In genomic region chr22:38737302-38738060, GRCh38 we compare ENCODE assay signal across 2 cellular contexts.
A peak's percentile ranks its signal among the peaks of the same experiment; 100 is the strongest.
TF ChIP-seq lines count a peak whose summit lies in the region.

No MANE protein-coding gene starts in this region.

TF ChIP-seq in HEK293, 187 proteins besides CTCF, POLR2A, EP300 and RAD21:
- TF ChIP-seq ZFHX2 (tag by site-specific recombination; conservative IDR thresholded peaks at IDR 0.05) (peak; percentile 52), ZBTB49 (tag by site-specific recombination; IDR thresholded peaks at IDR 0.05; ENCODE audit: low read depth) (no peak), ZNF184 (tag by site-specific recombination; IDR thresholded peaks at IDR 0.05) (no peak), ZNF10 (tag by site-specific recombination; IDR thresholded peaks at IDR 0.05) (no peak), EGR2 (tag by site-specific recombination; IDR thresholded peaks at IDR 0.05; ENCODE audit: low read depth) (peak; percentile 71), PATZ1 (tag by site-specific recombination; IDR thresholded peaks at IDR 0.05) (peak; percentile 31; the same call in 1 of the 2 replicates), ZNF768 (tag by site-specific recombination; IDR thresholded peaks at IDR 0.05) (no peak)
- TF ChIP-seq, protein P1, sequence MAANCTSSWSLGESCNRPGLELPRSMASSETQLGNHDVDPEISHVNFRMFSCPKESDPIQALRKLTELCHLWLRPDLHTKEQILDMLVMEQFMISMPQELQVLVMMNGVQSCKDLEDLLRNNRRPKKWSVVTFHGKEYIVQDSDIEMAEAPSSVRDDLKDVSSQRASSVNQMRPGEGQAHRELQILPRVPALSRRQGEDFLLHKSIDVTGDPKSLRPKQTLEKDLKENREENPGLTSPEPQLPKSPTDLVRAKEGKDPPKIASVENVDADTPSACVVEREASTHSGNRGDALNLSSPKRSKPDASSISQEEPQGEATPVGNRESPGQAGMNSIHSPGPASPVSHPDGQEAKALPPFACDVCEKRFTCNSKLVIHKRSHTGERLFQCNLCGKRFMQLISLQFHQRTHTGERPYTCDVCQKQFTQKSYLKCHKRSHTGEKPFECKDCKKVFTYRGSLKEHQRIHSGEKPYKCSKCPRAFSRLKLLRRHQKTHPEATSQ (tag by site-specific recombination; IDR thresholded peaks at IDR 0.05) = no peak

TF ChIP-seq in GM12878, 131 proteins besides CTCF, POLR2A, EP300 and RAD21:
- TF ChIP-seq, protein P2, sequence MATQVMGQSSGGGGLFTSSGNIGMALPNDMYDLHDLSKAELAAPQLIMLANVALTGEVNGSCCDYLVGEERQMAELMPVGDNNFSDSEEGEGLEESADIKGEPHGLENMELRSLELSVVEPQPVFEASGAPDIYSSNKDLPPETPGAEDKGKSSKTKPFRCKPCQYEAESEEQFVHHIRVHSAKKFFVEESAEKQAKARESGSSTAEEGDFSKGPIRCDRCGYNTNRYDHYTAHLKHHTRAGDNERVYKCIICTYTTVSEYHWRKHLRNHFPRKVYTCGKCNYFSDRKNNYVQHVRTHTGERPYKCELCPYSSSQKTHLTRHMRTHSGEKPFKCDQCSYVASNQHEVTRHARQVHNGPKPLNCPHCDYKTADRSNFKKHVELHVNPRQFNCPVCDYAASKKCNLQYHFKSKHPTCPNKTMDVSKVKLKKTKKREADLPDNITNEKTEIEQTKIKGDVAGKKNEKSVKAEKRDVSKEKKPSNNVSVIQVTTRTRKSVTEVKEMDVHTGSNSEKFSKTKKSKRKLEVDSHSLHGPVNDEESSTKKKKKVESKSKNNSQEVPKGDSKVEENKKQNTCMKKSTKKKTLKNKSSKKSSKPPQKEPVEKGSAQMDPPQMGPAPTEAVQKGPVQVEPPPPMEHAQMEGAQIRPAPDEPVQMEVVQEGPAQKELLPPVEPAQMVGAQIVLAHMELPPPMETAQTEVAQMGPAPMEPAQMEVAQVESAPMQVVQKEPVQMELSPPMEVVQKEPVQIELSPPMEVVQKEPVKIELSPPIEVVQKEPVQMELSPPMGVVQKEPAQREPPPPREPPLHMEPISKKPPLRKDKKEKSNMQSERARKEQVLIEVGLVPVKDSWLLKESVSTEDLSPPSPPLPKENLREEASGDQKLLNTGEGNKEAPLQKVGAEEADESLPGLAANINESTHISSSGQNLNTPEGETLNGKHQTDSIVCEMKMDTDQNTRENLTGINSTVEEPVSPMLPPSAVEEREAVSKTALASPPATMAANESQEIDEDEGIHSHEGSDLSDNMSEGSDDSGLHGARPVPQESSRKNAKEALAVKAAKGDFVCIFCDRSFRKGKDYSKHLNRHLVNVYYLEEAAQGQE (IDR thresholded peaks at IDR 0.05; ENCODE audit: low read depth, low read length) = no peak
- TF ChIP-seq IRF5 (IDR thresholded peaks at IDR 0.05; ENCODE audit: borderline replicate concordance) (no peak), JUNB (IDR thresholded peaks at IDR 0.05) (no peak), RAD51 (IDR thresholded peaks at IDR 0.05) (no peak), POLR2AphosphoS5 (IDR thresholded peaks at IDR 0.05; ENCODE audit: low read length) (peak; percentile 19; the same call in 1 of the 2 replicates)
